ENCODE assay signal across 9 cellular contexts in the genomic region with DNA sequence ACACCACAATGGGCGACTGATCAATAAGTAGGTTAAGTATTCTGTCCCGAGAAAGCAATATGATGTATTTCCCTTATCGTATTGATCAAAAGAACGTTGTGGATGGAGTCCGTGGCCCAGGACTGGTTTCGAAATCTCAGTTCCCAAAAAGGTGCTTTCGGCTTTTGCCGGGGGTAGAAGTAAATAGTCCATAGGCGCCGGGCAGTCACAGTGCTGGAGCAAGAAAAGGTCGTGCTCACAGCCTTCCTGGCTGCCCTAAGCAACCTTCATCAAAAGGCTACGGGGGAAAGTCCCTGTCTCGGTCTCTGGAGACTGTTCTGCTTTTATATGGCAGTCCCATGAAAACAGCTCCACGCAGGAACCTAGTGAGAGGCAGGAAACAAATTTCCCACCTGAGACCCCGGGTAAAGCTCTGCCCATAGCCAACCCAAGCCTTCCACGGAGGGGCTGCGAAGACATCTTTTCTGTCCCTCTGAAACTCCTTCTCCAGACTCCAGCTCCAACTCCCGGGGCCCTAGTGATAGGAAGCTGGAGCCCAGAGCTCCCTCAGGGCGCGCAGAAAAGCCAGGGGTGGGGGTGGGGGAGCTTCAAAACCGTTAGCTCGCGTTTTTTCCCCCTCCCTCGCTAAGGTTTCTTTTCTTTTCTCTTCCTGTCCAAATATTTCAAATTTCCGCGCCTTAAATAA. TPM values are rescaled to one million over a fixed set of nuclear protein-coding genes. Genes with fewer than 3 reads are reported as not detected.
DNase-seq lines count a peak whose midpoint lies in the region; ATAC-seq, FAIRE-seq and TF ChIP-seq lines count a peak whose summit lies in the region.
"Had no signal": no experiment of that assay in that cellular context is flagged by ENCODE, and none has a peak within 500 bp of the region (broad histone marks: within the 10 kb centered on the region; RNA-seq: fewer than 3 reads in every experiment).

No MANE protein-coding gene starts in this region.

- H3K4me1 ChIP-seq in small intestine (ENCODE audit: control insufficient read depth in 2 of 2, insufficient read depth in 1 of 2, low read depth in 1 of 2, low read length in 1 of 2): no peaks in the 10 kb centered on the region

- peak overlapping the region; percentile 85 to 92 for H3K27ac ChIP-seq in small intestine (ENCODE audit: low read depth in 1 of 2, low read length in 1 of 2)
- H3K27ac ChIP-seq: epithelial cell of prostate had no signal

- TF ChIP-seq CTCF in astrocyte of the spinal cord (IDR thresholded peaks at IDR 0.05; ENCODE audit: low read depth, low read length): no peak

- in situ Hi-C loops in astrocyte of the spinal cord (cut with HindIII; ENCODE audit: low sequenced_read_pairs): no loop called here

- H3K27me3 ChIP-seq in small intestine (ENCODE audit: control insufficient read depth in 2 of 2, insufficient read depth in 2 of 2, low read length in 2 of 2): no peaks in the 10 kb centered on the region

- H3K9me3 ChIP-seq in iPS-18c (ENCODE audit: control insufficient read depth, insufficient read depth, low read length) (no peaks in the 10 kb centered on the region), small intestine (ENCODE audit: control insufficient read depth, low read depth) (no peaks in the 10 kb centered on the region)

- no peaks in the 10 kb centered on the region for H3K36me3 ChIP-seq in small intestine (ENCODE audit: control insufficient read depth in 2 of 2, insufficient read depth in 2 of 2, low read length in 2 of 2)

- H3K4me3 ChIP-seq in astrocyte of the spinal cord (ENCODE audit: low read depth, low read length): peak overlapping the region; percentile 71
- H3K4me3 ChIP-seq in iPS-18c (ENCODE audit: insufficient read depth, low read depth, low read length): peak overlapping the region; percentile 65; the same call in 1 of the 2 replicates
- H3K4me3 ChIP-seq in small intestine (ENCODE audit: low read depth in 1 of 2, low read length in 2 of 2): peak overlapping the region; percentile 70 to 84

- FAIRE-seq in small intestine (lab: Jason Lieb, UNC): no peak

- peak; percentile 72 for DNase-seq in Daoy (ENCODE audit: low read depth)
- DNase-seq in astrocyte of the spinal cord (ENCODE audit: low read depth, low spot score): peak; percentile 57
- DNase-seq in small intestine: peak; percentile 28
- DNase-seq in kidney glomerular epithelial cell (lab: John Stamatoyannopoulos, UW): no peak

- 1 to 3% (median 1%) methylated on average over 26 of the region's 26 CpGs for WGBS in small intestine, 3 donors

- ATAC-seq in GM19467 (IDR thresholded peaks at IDR 0.05; ENCODE audit: unreplicated experiment) (peak; percentile 52), HG03558 (IDR thresholded peaks at IDR 0.05; ENCODE audit: extremely low read depth, unreplicated experiment) (peak; percentile 44)

TF ChIP-seq in PFSK-1, 5 proteins besides CTCF, POLR2A, EP300 and RAD21:
- TF ChIP-seq POLR2AphosphoS5 (IDR thresholded peaks at IDR 0.05; ENCODE audit: low read depth, low read length) (no peak), SIN3A (IDR thresholded peaks at IDR 0.05; ENCODE audit: borderline replicate concordance, insufficient read depth, low read length) (peak; percentile 62; the same call in 1 of the 2 replicates)

RNA-seq across cellular contexts. Expression of a gene that starts 7.0 kb away (rescaled TPM):
- 55.7 and 55.8 TPM in 2 replicates for total RNA-seq in Daoy (2014; rRNA removed; shearing (Covaris generic))
- 8.7 TPM for polyA plus RNA-seq in PFSK-1 (2012; ENCODE audit: insufficient read length, low read depth)
- polyA plus RNA-seq in small intestine: 10 to 100 TPM; 12.5 to 18.3 (median 15.1) TPM

RNA-seq across cellular contexts. Expression of a gene that starts 17.0 kb away (rescaled TPM):
- 148 and 196 TPM in 2 replicates for total RNA-seq in Daoy (2014; rRNA removed; shearing (Covaris generic))
- polyA plus RNA-seq in PFSK-1 (2012; ENCODE audit: insufficient read length, low read depth): 76.3 TPM
- polyA plus RNA-seq in small intestine: 10 to 100 TPM; 19.5 to 37.2 (median 27.8) TPM
